In the genomic region with DNA sequence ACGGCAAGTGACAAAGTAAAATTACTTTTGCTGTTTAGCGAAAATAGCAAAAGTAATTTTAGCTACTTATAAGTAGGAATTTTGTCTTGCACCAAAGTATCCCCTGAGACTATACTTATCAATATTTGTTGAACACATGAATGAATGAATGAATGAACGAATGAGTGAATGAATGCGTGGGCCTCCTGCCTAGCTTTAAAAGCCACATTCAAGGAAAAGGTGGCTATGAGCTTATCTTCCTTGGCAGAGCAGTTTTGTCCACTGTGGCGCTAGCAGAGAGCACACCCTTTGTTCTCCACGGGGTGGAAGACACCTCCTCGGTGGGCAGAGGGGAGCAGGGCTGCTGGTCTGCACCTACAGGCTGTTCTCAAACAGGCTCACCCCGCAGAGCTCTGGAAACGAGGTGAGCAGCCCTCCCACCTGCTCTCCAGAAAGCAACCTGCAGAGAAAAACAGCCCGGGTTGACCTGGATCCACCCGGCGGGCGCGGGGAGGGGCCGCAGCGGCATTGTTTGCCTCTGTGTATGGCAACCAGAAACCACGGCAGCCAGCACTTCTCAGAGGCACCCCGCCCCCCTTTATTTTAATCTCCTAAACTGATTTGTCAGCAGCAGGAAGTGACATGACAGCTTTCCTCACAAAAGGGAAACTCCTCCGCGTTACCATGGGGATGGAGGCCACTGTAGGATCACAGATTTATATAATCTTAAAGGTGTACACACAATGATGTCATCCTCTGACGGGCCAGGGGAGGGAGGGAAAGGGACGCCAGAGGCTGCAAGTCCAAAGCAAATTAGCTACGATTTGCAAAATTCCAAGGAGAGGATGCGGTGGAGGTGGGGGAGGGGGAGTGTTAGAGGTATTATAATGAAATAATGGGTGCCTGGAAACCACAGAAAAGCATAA, we compare ENCODE assay signal across 8 cellular contexts. TPM values are rescaled to one million over a fixed set of nuclear protein-coding genes. Genes with fewer than 3 reads are reported as not detected.
DNase-seq lines count a peak whose midpoint lies in the region; ATAC-seq and TF ChIP-seq lines count a peak whose summit lies in the region.

No MANE protein-coding gene starts in this region.

- H2BK12ac ChIP-seq in trophoblast cell (ENCODE audit: low read length): no peak overlapping the region

- WGBS in trophoblast cell (ENCODE audit: extremely low coverage, insufficient coverage, insufficient read length): no CpG with 5 or more reads among the region's 24 CpGs
- 7 to 33% methylated on average over 5 to 24 of the region's 24 CpGs for WGBS in transverse colon (ENCODE audit: low coverage in 1 of 2), 2 donors

- TF ChIP-seq EP300 in transverse colon (IDR thresholded peaks at IDR 0.05; ENCODE audit: low read depth): peak; percentile 86

- peak overlapping the region; percentile 49 for H3K4me2 ChIP-seq in trophoblast cell (ENCODE audit: low read length)

- peak; percentile 83 for ATAC-seq in HG02798 (IDR thresholded peaks at IDR 0.05; ENCODE audit: poor library complexity, unreplicated experiment)

- in situ Hi-C loops in transverse colon (cut with MboI; ENCODE audit: low pct_ligation_motif_present in 1 of 4, low pct_unique_long_range_greater_than_20kb in 1 of 4, low sequenced_read_pairs in 3 of 4): no loop called here

- H3K9ac ChIP-seq in adipocyte (ENCODE audit: low read length) (peak overlapping the region; percentile 98), trophoblast cell (ENCODE audit: low read length) (no peak overlapping the region)

- H4K8ac ChIP-seq in trophoblast cell (ENCODE audit: low read depth, low read length): peak overlapping the region; percentile 11

- H3K4me3 ChIP-seq in GM12875 (ENCODE audit: low read depth, low read length) (peak overlapping the region; percentile 51), adipocyte (ENCODE audit: low read length) (peak overlapping the region; percentile 96), trophoblast cell (ENCODE audit: low read depth, low read length) (peak overlapping the region; percentile 45), transverse colon (peak overlapping the region; percentile 8 to 98 (median 20))

- H3K4ac ChIP-seq in trophoblast cell (ENCODE audit: low read depth, low read length): no peak overlapping the region

- H3K27ac ChIP-seq in trophoblast cell (ENCODE audit: low read depth, low read length) (peak overlapping the region; percentile 16), transverse colon (peak overlapping the region; percentile 99 to 100 (median 100))

- no peak overlapping the region for H2BK5ac ChIP-seq in trophoblast cell (ENCODE audit: low read depth, low read length, poor library complexity)

- no peak overlapping the region for H2AK5ac ChIP-seq in trophoblast cell (ENCODE audit: low read length)

- intact Hi-C loops in cardiac septum (cut with DNase I) (no loop called here), transverse colon (cut with DNase I; ENCODE audit: low total_unique reads) (loop anchor here (5.0 kb wide), 1 partner anchor 48 kb away; no protein-coding TSS in a partner anchor)

- H3K4me1 ChIP-seq in adipocyte (ENCODE audit: control insufficient read depth, insufficient read depth, low read length) (peaks cover 16% of the 10 kb centered on the region), trophoblast cell (ENCODE audit: control insufficient read depth in 1 of 2, insufficient read depth in 2 of 2, low read length in 2 of 2) (peaks cover 15 to 23% of the 10 kb centered on the region in 2 experiments), transverse colon (peaks cover 7 to 45% (median 24%) of the 10 kb centered on the region in 4 donors)

- peaks cover 3% of the 10 kb centered on the region for H3K79me1 ChIP-seq in trophoblast cell (ENCODE audit: low read length)

- H4K91ac ChIP-seq in trophoblast cell (ENCODE audit: low read depth, low read length): no peak overlapping the region

- peak overlapping the region; percentile 69 for H2AFZ ChIP-seq in trophoblast cell (ENCODE audit: insufficient read depth, low read length, poor library complexity)

- H3K23ac ChIP-seq in trophoblast cell (ENCODE audit: low read length): no peak overlapping the region

- H4K12ac ChIP-seq in trophoblast cell (ENCODE audit: low read depth, low read length): peak overlapping the region; percentile 14

- H3K9me3 ChIP-seq in adipocyte (ENCODE audit: control insufficient read depth, low read length): peaks cover under 1% of the 10 kb centered on the region
- no peaks in the 10 kb centered on the region for H3K9me3 ChIP-seq in trophoblast cell (ENCODE audit: insufficient read depth, low read depth, low read length)
- no peaks in the 10 kb centered on the region for H3K9me3 ChIP-seq in transverse colon

- H3K27me3 ChIP-seq in adipocyte (replicated peaks; ENCODE audit: control insufficient read depth, insufficient read depth, low read length) (no peaks in the 10 kb centered on the region), trophoblast cell (ENCODE audit: insufficient read depth, low read length) (no peaks in the 10 kb centered on the region), transverse colon (no peaks in the 10 kb centered on the region)

- H3K36me3 ChIP-seq in adipocyte (ENCODE audit: control insufficient read depth, insufficient read depth, low read length, severe bottlenecking): peaks cover 34% of the 10 kb centered on the region
- peaks cover 10 to 16% of the 10 kb centered on the region in 2 experiments for H3K36me3 ChIP-seq in trophoblast cell (ENCODE audit: control insufficient read depth in 1 of 2, insufficient read depth in 2 of 2, low read length in 2 of 2)
- H3K36me3 ChIP-seq in transverse colon: peaks cover 0 to 27% (median 13%) of the 10 kb centered on the region in 4 donors

- H3K79me2 ChIP-seq in trophoblast cell (ENCODE audit: control insufficient read depth, insufficient read depth, low read length, poor library complexity): peaks cover 2% of the 10 kb centered on the region

- H2BK120ac ChIP-seq in trophoblast cell (ENCODE audit: insufficient read depth, low read length, poor library complexity): peak overlapping the region; percentile 10

- H3K18ac ChIP-seq in trophoblast cell (ENCODE audit: low read length): no peak overlapping the region

- peak; percentile 81 for DNase-seq in NCI-H1417 treated with DMSO at 0.1 percent for 48 hours (lab: John Stamatoyannopoulos, UW)
- DNase-seq in SW 1271 (lab: John Stamatoyannopoulos, UW): peak; percentile 100
- peak; percentile 99 for DNase-seq in adipocyte (ENCODE audit: low read depth)
- DNase-seq in cardiac septum (ENCODE audit: low spot score): peak; percentile 96
- DNase-seq in trophoblast cell: peak; percentile 99
- peak; percentile 95 for DNase-seq in transverse colon

- TF ChIP-seq CTCF in GM12875 (IDR thresholded peaks at IDR 0.05; ENCODE audit: borderline replicate concordance, insufficient read depth, low read depth, low read length): no peak
- peak in 2 of 5 experiments; percentile 18 to 29 for TF ChIP-seq CTCF in transverse colon (IDR thresholded peaks at IDR 0.05)

- no peak overlapping the region for H3K14ac ChIP-seq in trophoblast cell (ENCODE audit: low read length)

- peak; percentile 59 for TF ChIP-seq POLR2A in transverse colon (IDR thresholded peaks at IDR 0.05)

RNA-seq across cellular contexts. Expression of gene DUSP1, which starts 5.9 kb away (rescaled TPM):
- total RNA-seq in cardiac septum (49.9 TPM), transverse colon (100 to 1,000 TPM; 469 to 701 (median 567) TPM)
- 12.0 and 12.4 TPM in 2 replicates for polyA plus RNA-seq in trophoblast cell (2013)

Comparison
In these comparisons a context has a peak if more than half of its experiments do, and no peak if none do; other contexts are left out.
1. Peak in every context shown above with its lines: DNase-seq, ATAC-seq, H3K4me3 ChIP-seq and H3K27ac ChIP-seq.
2. H3K4me3 ChIP-seq: peak in every context shown above with its lines; median percentile 96 in adipocyte; 51 in GM12875; 45 in trophoblast cell; 20 in transverse colon.